ENCODE assay signal across 13 cellular contexts in the genomic region with DNA sequence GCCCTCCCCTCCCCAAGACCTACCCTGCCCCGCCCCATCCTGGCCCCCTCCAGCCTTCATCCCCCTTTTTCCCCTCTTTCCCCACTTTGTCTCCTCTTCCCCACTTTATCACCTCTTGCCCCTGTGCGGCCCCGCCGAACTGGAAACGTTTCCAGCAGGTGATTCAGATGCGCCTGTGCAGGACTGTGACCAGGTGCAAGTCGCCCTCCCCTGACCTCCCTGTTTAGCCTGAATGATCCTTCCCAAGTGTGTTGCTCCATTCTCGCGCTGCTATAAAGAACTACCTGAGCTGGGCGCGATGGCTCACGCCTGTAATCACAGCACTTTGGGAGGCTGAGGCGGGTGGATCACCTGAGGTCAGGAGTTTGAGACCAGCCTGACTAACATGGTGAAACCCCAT. TPM values are rescaled to one million over a fixed set of nuclear protein-coding genes. Genes with fewer than 3 reads are reported as not detected.
A peak's percentile ranks its signal among the peaks of the same experiment; 100 is the strongest.
DNase-seq lines count a peak whose midpoint lies in the region; ATAC-seq and TF ChIP-seq lines count a peak whose summit lies in the region.
"Had no signal": no experiment of that assay in that cellular context is flagged by ENCODE, and none has a peak within 500 bp of the region (broad histone marks: within the 10 kb centered on the region; RNA-seq: fewer than 3 reads in every experiment).

No MANE protein-coding gene starts in this region.

- no peak for TF ChIP-seq POLR2A in vagina (IDR thresholded peaks at IDR 0.05)

- no peaks in the 10 kb centered on the region for H3K27me3 Mint-ChIP-seq in activated CD4-positive, alpha-beta T cell treated with anti-CD3 and anti-CD28 coated beads, Interleukin-2, amount 10 ng/mL, durations not matched to agents 7 days and 5 days
- H3K27me3 Mint-ChIP-seq in chondrocyte (ENCODE audit: low read depth): no peaks in the 10 kb centered on the region
- H3K27me3 Mint-ChIP-seq: CD8-positive, alpha-beta memory T cell had no signal

- POLR2A ChIA-PET in activated CD4-positive, alpha-beta T cell treated with anti-CD3 and anti-CD28 coated beads, Interleukin-2, amount 10 ng/mL, durations not matched to agents 7 days and 5 days (lab: Charles Lee): no interaction called here

- H3K9me3 ChIP-seq in vagina: no peaks in the 10 kb centered on the region

- peaks cover 3% of the 10 kb centered on the region for H3K9me3 Mint-ChIP-seq in activated CD4-positive, alpha-beta T cell treated with anti-CD3 and anti-CD28 coated beads, Interleukin-2, amount 10 ng/mL, durations not matched to agents 7 days and 5 days
- H3K9me3 Mint-ChIP-seq in chondrocyte (ENCODE audit: low read depth): no peaks in the 10 kb centered on the region
- H3K9me3 Mint-ChIP-seq: CD8-positive, alpha-beta memory T cell had no signal

- H3K4me3 ChIP-seq in vagina: no peak overlapping the region
- H3K4me3 ChIP-seq: A549, GM23338 had no signal

- ATAC-seq in sciatic nerve: no peak
- ATAC-seq: A549, GM23338 had no signal

- TF ChIP-seq CTCF in chondrocyte (IDR thresholded peaks at IDR 0.05) (no peak), vagina (IDR thresholded peaks at IDR 0.05) (no peak)

- H3K4me1 Mint-ChIP-seq in activated CD4-positive, alpha-beta T cell treated with anti-CD3 and anti-CD28 coated beads, Interleukin-2, amount 10 ng/mL, durations not matched to agents 7 days and 5 days: peaks cover 22% of the 10 kb centered on the region
- peaks cover 7% of the 10 kb centered on the region for H3K4me1 Mint-ChIP-seq in chondrocyte (ENCODE audit: low read depth)
- H3K4me1 Mint-ChIP-seq: GM23338 had no signal

- H3K4me1 ChIP-seq in vagina: peaks cover 12% of the 10 kb centered on the region
- H3K4me1 ChIP-seq: A549 had no signal

- intact Hi-C loops in sciatic nerve (cut with DNase I) (no loop called here), vagina (cut with DNase I) (no loop called here)

- CTCF ChIA-PET in activated CD4-positive, alpha-beta T cell treated with anti-CD3 and anti-CD28 coated beads, Interleukin-2, amount 10 ng/mL, durations not matched to agents 7 days and 5 days (lab: Charles Lee): no interaction called here

- H3K27ac ChIP-seq in vagina: no peak overlapping the region
- H3K27ac ChIP-seq: A549 had no signal

- DNase-seq in activated CD4-positive, alpha-beta T cell treated with anti-CD3 and anti-CD28 coated beads, Interleukin-2, amount 10 ng/mL, durations not matched to agents 7 days and 5 days: no peak
- DNase-seq in activated CD4-positive, alpha-beta T cell treated with anti-CD3 and anti-CD28 coated beads for 1 hour: no peak
- DNase-seq in COLO668 (lab: John Stamatoyannopoulos, UW; ENCODE audit: unreplicated experiment): peak; percentile 10
- DNase-seq in chondrocyte (ENCODE audit: low spot score): peak; percentile 36
- DNase-seq in sciatic nerve (ENCODE audit: low spot score): peak; percentile 31
- DNase-seq in activated T-cell treated with anti-CD3 and anti-CD28 coated beads for 4 hours: no peak
- no peak for DNase-seq in vagina (ENCODE audit: extremely low spot score in 2 of 2)
- DNase-seq: CD8-positive, alpha-beta memory T cell; DMS79; H7 had no signal

- no peaks in the 10 kb centered on the region for H3K27me3 ChIP-seq in vagina

- no peak overlapping the region for H3K4me3 Mint-ChIP-seq in activated CD4-positive, alpha-beta T cell treated with anti-CD3 and anti-CD28 coated beads, Interleukin-2, amount 10 ng/mL, durations not matched to agents 7 days and 5 days
- H3K4me3 Mint-ChIP-seq in chondrocyte (ENCODE audit: unreplicated experiment): no peak overlapping the region
- H3K4me3 Mint-ChIP-seq: CD14-positive monocyte; CD8-positive, alpha-beta memory T cell; GM23338 had no signal

- H3K36me3 ChIP-seq in vagina: no peaks in the 10 kb centered on the region

- peak overlapping the region; percentile 19 for H3K27ac Mint-ChIP-seq in activated CD4-positive, alpha-beta T cell treated with anti-CD3 and anti-CD28 coated beads, Interleukin-2, amount 10 ng/mL, durations not matched to agents 7 days and 5 days
- H3K27ac Mint-ChIP-seq in chondrocyte (ENCODE audit: unreplicated experiment): no peak overlapping the region
- H3K27ac Mint-ChIP-seq: GM23338 had no signal

- peaks cover 28% of the 10 kb centered on the region for H3K36me3 Mint-ChIP-seq in activated CD4-positive, alpha-beta T cell treated with anti-CD3 and anti-CD28 coated beads, Interleukin-2, amount 10 ng/mL, durations not matched to agents 7 days and 5 days (ENCODE audit: low read depth)
- peaks cover 1% of the 10 kb centered on the region for H3K36me3 Mint-ChIP-seq in chondrocyte (ENCODE audit: low read depth)

RNA-seq across cellular contexts. Expression of a gene that starts 25.9 kb away (rescaled TPM):
- total RNA-seq in activated CD4-positive, alpha-beta T cell treated with anti-CD3 and anti-CD28 coated beads, Interleukin-2, amount 10 ng/mL, durations not matched to agents 7 days and 5 days: 10 to 100 TPM; 31.3 to 37.3 TPM
- total RNA-seq in chondrocyte (15.5 to 26.1 TPM (median 17.9 TPM) in 3 replicates), sciatic nerve (48.2 TPM), vagina (17.9 TPM)

RNA-seq across cellular contexts. Expression of a gene that starts 26.0 kb away (rescaled TPM):
- total RNA-seq in activated CD4-positive, alpha-beta T cell treated with anti-CD3 and anti-CD28 coated beads, Interleukin-2, amount 10 ng/mL, durations not matched to agents 7 days and 5 days: 10 to 100 TPM; 15.1 to 15.8 TPM
- 6.7 to 8.6 TPM (median 7.0 TPM) in 3 replicates for total RNA-seq in chondrocyte
- total RNA-seq in sciatic nerve: 8.6 TPM
- 4.9 TPM for total RNA-seq in vagina

RNA-seq across cellular contexts. Expression of a gene that starts 29.9 kb away (rescaled TPM):
- total RNA-seq in activated CD4-positive, alpha-beta T cell treated with anti-CD3 and anti-CD28 coated beads, Interleukin-2, amount 10 ng/mL, durations not matched to agents 7 days and 5 days: 100 to 1,000 TPM; 130 to 143 TPM
- 86.6 to 104 TPM (median 99.5 TPM) in 3 replicates for total RNA-seq in chondrocyte
- 76.4 TPM for total RNA-seq in sciatic nerve
- total RNA-seq in vagina: 49.1 TPM

RNA-seq across cellular contexts. Expression of a gene that starts 30.0 kb away (rescaled TPM):
- 10 to 100 TPM; 14.4 to 19.6 TPM for total RNA-seq in activated CD4-positive, alpha-beta T cell treated with anti-CD3 and anti-CD28 coated beads, Interleukin-2, amount 10 ng/mL, durations not matched to agents 7 days and 5 days
- total RNA-seq in chondrocyte: 9.6 to 13.5 TPM (median 12.7 TPM) in 3 replicates
- 12.3 TPM for total RNA-seq in sciatic nerve
- total RNA-seq in vagina: 8.3 TPM

RNA-seq across cellular contexts. Expression of a gene that starts 45.0 kb away (rescaled TPM):
- 100 to 1,000 TPM in 1 of 2 experiments, 10 to 100 TPM in 1; 89.9 to 102 TPM for total RNA-seq in activated CD4-positive, alpha-beta T cell treated with anti-CD3 and anti-CD28 coated beads, Interleukin-2, amount 10 ng/mL, durations not matched to agents 7 days and 5 days
- 37.8 to 48.8 TPM (median 47.5 TPM) in 3 replicates for total RNA-seq in chondrocyte
- 77.1 TPM for total RNA-seq in sciatic nerve
- total RNA-seq in vagina: 119 TPM

Comparison
In these comparisons a context has a peak if more than half of its experiments do, and no peak if none do; other contexts are left out.
1. DNase-seq: peak in COLO668 (single experiment), chondrocyte (single experiment) and sciatic nerve (single experiment); none in activated CD4-positive, alpha-beta T cell treated with anti-CD3 and anti-CD28 coated beads, Interleukin-2, amount 10 ng/mL, durations not matched to agents 7 days and 5 days (single experiment), activated CD4-positive, alpha-beta T cell treated with anti-CD3 and anti-CD28 coated beads for 1 hour (single experiment), activated T-cell treated with anti-CD3 and anti-CD28 coated beads for 4 hours (single experiment) and vagina (0 of 2).